ENCODE assay signal across 14 cellular contexts in the genomic region with DNA sequence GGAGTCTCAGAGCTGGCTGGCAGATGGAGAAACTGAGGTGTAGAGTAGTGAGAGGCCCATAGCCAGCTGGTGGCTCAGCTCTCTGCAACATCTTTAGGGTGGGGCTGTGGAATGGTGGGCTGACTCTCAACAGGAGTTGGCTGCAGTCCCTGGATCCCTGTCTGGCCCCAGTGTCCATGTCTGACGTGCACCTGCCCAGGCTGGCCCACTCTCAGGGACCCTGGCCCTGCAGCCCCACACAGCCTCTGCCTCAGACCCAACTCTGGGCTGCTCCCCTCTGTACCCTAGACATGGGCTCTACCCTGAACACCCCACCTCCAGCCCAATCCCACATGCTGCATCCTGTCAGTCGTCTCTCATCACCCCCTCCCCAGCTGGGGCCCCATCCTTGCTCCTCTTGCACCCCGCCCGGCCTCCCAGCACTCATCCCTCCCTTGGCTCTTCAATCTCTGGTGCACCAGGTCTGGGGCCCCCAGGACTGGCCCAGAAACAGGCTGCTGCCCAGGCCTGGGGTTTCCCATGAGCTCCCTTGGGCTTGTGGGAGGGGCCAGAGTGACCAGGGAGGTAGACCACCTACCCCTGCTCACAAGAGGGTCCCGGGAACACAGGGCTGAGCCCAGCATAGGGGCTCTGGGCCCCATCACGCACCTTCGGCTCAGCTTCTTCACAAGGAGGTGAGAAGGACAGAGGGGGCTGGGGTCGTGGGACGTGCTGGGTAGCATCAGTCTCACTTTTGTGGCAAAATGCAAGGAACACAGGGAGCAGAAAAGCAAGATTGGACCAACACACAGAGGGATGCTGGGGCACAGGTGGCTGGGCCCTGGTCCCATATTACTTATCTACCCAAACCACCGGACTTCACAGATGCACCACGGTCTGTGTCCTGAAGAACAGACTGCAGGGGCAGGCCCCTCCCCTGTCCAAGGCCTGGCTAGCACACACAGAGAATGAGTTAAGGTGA. TPM values are rescaled to one million over a fixed set of nuclear protein-coding genes. Genes with fewer than 3 reads are reported as not detected.
DNase-seq lines count a peak whose midpoint lies in the region; ATAC-seq, FAIRE-seq and TF ChIP-seq lines count a peak whose summit lies in the region.
"Had no signal": no experiment of that assay in that cellular context is flagged by ENCODE, and none has a peak within 500 bp of the region (broad histone marks: within the 10 kb centered on the region; RNA-seq: fewer than 3 reads in every experiment).

No MANE protein-coding gene starts in this region.

- BruUV-seq in endothelial cell of umbilical vein (replicated peaks; lab: Mats Ljungman, UMichigan) = no TSS peak

- DNase-seq in activated naive CD4-positive, alpha-beta T cell treated with anti-CD3 and anti-CD28 coated beads, Interleukin-2, amount 50 U/mL, for 16 hours = no peak
- DNase-seq in endothelial cell of umbilical vein (ENCODE audit: low read depth, low spot score) (no peak), tibial artery (peak in 1 of 2 donors; percentile 62), kidney tubule cell (ENCODE audit: low spot score) (no peak), NOMO-1 (lab: John Stamatoyannopoulos, UW; ENCODE audit: unreplicated experiment in 2 of 2) (no peak)
- no peak for DNase-seq in naive thymus-derived CD8-positive, alpha-beta T cell
- DNase-seq: activated CD4-positive, alpha-beta T cell treated with anti-CD3 and anti-CD28 coated beads, Interleukin-2, amount 10 ng/mL, durations not matched to agents 24 days and 14 days; activated effector memory CD4-positive, alpha-beta T cell treated with Interleukin-2 at 50 U/mL for 16 hours; DMS153; NCI-H2107; stimulated activated CD8-positive, alpha-beta memory T cell treated with anti-CD3 and anti-CD28 coated beads, Interleukin-4, amount 100 ng/mL, for 48 hours had no signal

- H3K9ac ChIP-seq in endothelial cell of umbilical vein (replicated peaks; ENCODE audit: extremely low read depth, insufficient read depth, low read length) = no peak overlapping the region

- no peak overlapping the region for H3K27ac Mint-ChIP-seq in activated naive CD4-positive, alpha-beta T cell treated with anti-CD3 and anti-CD28 coated beads, Interleukin-2, amount 50 U/mL, for 24 hours
- peak overlapping the region in 2 of 10 donors; percentile 5 to 25 for H3K27ac Mint-ChIP-seq in naive thymus-derived CD8-positive, alpha-beta T cell
- H3K27ac Mint-ChIP-seq: activated CD4-positive, alpha-beta T cell treated with anti-CD3 and anti-CD28 coated beads, Interleukin-2, amount 10 ng/mL, durations not matched to agents 24 days and 14 days had no signal

- CTCF ChIA-PET in endothelial cell of umbilical vein (lab: Charles Lee) = interaction anchor here (1.2 to 4.4 kb wide), 5 partner anchors 10 to 29 kb away, joined by 3 to 78 read pairs (median 6); no protein-coding TSS in a partner anchor

- no peaks in the 10 kb centered on the region for H3K27me3 Mint-ChIP-seq in activated naive CD4-positive, alpha-beta T cell treated with anti-CD3 and anti-CD28 coated beads, Interleukin-2, amount 50 U/mL, for 24 hours
- H3K27me3 Mint-ChIP-seq in naive thymus-derived CD8-positive, alpha-beta T cell = no peaks in the 10 kb centered on the region

- TF ChIP-seq CTCF in endothelial cell of umbilical vein (IDR thresholded peaks at IDR 0.05; ENCODE audit: extremely low read depth in 1 of 2, insufficient read depth in 1 of 2, low read depth in 1 of 2, low read length in 2 of 2) (no peak), tibial artery (IDR thresholded peaks at IDR 0.05) (no peak)

- dilution Hi-C loops in endothelial cell of umbilical vein (cut with MboI; ENCODE audit: extremely low pct_ligation_motif_present, low sequenced_read_pairs) = no loop called here

- no peak for ATAC-seq in naive thymus-derived CD8-positive, alpha-beta T cell
- no peak for ATAC-seq in HG03342 (IDR thresholded peaks at IDR 0.05; ENCODE audit: unreplicated experiment)

- H3K4me3 ChIP-seq in endothelial cell of umbilical vein (replicated peaks in 1 of 3; ENCODE audit: insufficient read depth in 1 of 3, low read depth in 1 of 3, low read length in 3 of 3) (no peak overlapping the region), tibial artery (peak overlapping the region; percentile 80 to 95)
- H3K4me3 ChIP-seq: cardiac muscle cell had no signal

- TF ChIP-seq POLR2A in endothelial cell of umbilical vein (IDR thresholded peaks at IDR 0.05; ENCODE audit: low read depth, low read length) = no peak

- POLR2A ChIA-PET in endothelial cell of umbilical vein (lab: Charles Lee) = interaction anchor here (0.6 to 1.8 kb wide), 3 partner anchors 11 to 14 kb away, joined by 3 to 7 read pairs (median 5); no protein-coding TSS in a partner anchor
- POLR2A ChIA-PET in naive thymus-derived CD8-positive, alpha-beta T cell (lab: Charles Lee) = no interaction called here

- H3K4me1 ChIP-seq in endothelial cell of umbilical vein (ENCODE audit: control insufficient read depth, extremely low read depth, insufficient read depth, low read length) (peaks cover 26% of the 10 kb centered on the region), tibial artery (peaks cover 8 to 76% (median 69%) of the 10 kb centered on the region in 4 donors)

- peak overlapping the region; percentile 15 for H3K4me3 Mint-ChIP-seq in activated naive CD4-positive, alpha-beta T cell treated with anti-CD3 and anti-CD28 coated beads, Interleukin-2, amount 50 U/mL, for 24 hours
- H3K4me3 Mint-ChIP-seq in naive thymus-derived CD8-positive, alpha-beta T cell = peak overlapping the region; percentile 4 to 60 (median 19)
- H3K4me3 Mint-ChIP-seq: activated CD4-positive, alpha-beta T cell treated with anti-CD3 and anti-CD28 coated beads, Interleukin-2, amount 10 ng/mL, durations not matched to agents 24 days and 14 days had no signal

- H3K36me3 Mint-ChIP-seq in activated naive CD4-positive, alpha-beta T cell treated with anti-CD3 and anti-CD28 coated beads, Interleukin-2, amount 50 U/mL, for 24 hours = no peaks in the 10 kb centered on the region
- H3K36me3 Mint-ChIP-seq in naive thymus-derived CD8-positive, alpha-beta T cell = no peaks in the 10 kb centered on the region

- H3K9me3 Mint-ChIP-seq in activated naive CD4-positive, alpha-beta T cell treated with anti-CD3 and anti-CD28 coated beads, Interleukin-2, amount 50 U/mL, for 24 hours = no peaks in the 10 kb centered on the region
- H3K9me3 Mint-ChIP-seq in naive thymus-derived CD8-positive, alpha-beta T cell = no peaks in the 10 kb centered on the region
- H3K9me3 Mint-ChIP-seq: activated CD4-positive, alpha-beta T cell treated with anti-CD3 and anti-CD28 coated beads, Interleukin-2, amount 10 ng/mL, durations not matched to agents 24 days and 14 days had no signal

- FAIRE-seq in endothelial cell of umbilical vein (lab: Jason Lieb, UNC) = no peak

- no peak overlapping the region for H2AFZ ChIP-seq in endothelial cell of umbilical vein (ENCODE audit: low read depth, low read length)

- H3K4me2 ChIP-seq in endothelial cell of umbilical vein (ENCODE audit: insufficient read depth, low read length) = no peak overlapping the region

- H3K27ac ChIP-seq in endothelial cell of umbilical vein (ENCODE audit: insufficient read depth, low read depth, low read length) = peak overlapping the region; percentile 62
- H3K27ac ChIP-seq in tibial artery = peak overlapping the region; percentile 97 to 98
- H3K27ac ChIP-seq: cardiac muscle cell had no signal

- intact Hi-C loops in endothelial cell of umbilical vein (cut with micrococcal nuclease) = no loop called here
- intact Hi-C loops in tibial artery (cut with DNase I; ENCODE audit: low total_unique reads) = no loop called here

- H3K9me3 ChIP-seq in endothelial cell of umbilical vein (replicated peaks; ENCODE audit: control insufficient read depth, insufficient read depth, low read length) (no peaks in the 10 kb centered on the region), tibial artery (no peaks in the 10 kb centered on the region)

- H3K79me2 ChIP-seq in endothelial cell of umbilical vein (ENCODE audit: control insufficient read depth, insufficient read depth, low read length) = peaks cover 13% of the 10 kb centered on the region

- H3K4me1 Mint-ChIP-seq in activated naive CD4-positive, alpha-beta T cell treated with anti-CD3 and anti-CD28 coated beads, Interleukin-2, amount 50 U/mL, for 24 hours = no peaks in the 10 kb centered on the region
- peaks cover 3 to 12% (median 9%) of the 10 kb centered on the region in 4 donors for H3K4me1 Mint-ChIP-seq in naive thymus-derived CD8-positive, alpha-beta T cell
- H3K4me1 Mint-ChIP-seq: activated CD4-positive, alpha-beta T cell treated with anti-CD3 and anti-CD28 coated beads, Interleukin-2, amount 10 ng/mL, durations not matched to agents 24 days and 14 days had no signal

- H3K36me3 ChIP-seq in endothelial cell of umbilical vein (ENCODE audit: control insufficient read depth in 2 of 2, extremely low read depth in 1 of 2, insufficient read depth in 2 of 2, low read length in 2 of 2) (peaks cover 4 to 21% of the 10 kb centered on the region in 2 experiments), tibial artery (peaks cover 6 to 19% (median 18%) of the 10 kb centered on the region in 3 donors)
- H3K36me3 ChIP-seq: cardiac muscle cell had no signal

- no peaks in the 10 kb centered on the region for H4K20me1 ChIP-seq in endothelial cell of umbilical vein (replicated peaks; ENCODE audit: control insufficient read depth, extremely low read depth, insufficient read depth, low read length)

- H3K9me1 ChIP-seq in endothelial cell of umbilical vein (replicated peaks; ENCODE audit: control insufficient read depth, extremely low read depth, insufficient read depth, low read length) = no peaks in the 10 kb centered on the region

- no peaks in the 10 kb centered on the region for H3K27me3 ChIP-seq in endothelial cell of umbilical vein (ENCODE audit: control insufficient read depth in 2 of 2, insufficient read depth in 2 of 2, low read length in 2 of 2)
- H3K27me3 ChIP-seq in tibial artery = no peaks in the 10 kb centered on the region
- H3K27me3 ChIP-seq: cardiac muscle cell had no signal

RNA-seq across cellular contexts. Expression of a gene that starts 31.5 kb away (rescaled TPM):
- 105 and 109 TPM in 2 replicates for total RNA-seq in endothelial cell of umbilical vein
- 81.3 and 83.6 TPM in 2 replicates for polyA plus RNA-seq in endothelial cell of umbilical vein
- 30.5 and 49.1 TPM in 2 replicates for polyA plus RNA-seq in endothelial cell of umbilical vein (2011; cell fraction: cytosol; rRNA removed)
- 288 and 295 TPM in 2 replicates for polyA plus RNA-seq in endothelial cell of umbilical vein (2011; cell fraction: nucleus; rRNA removed)
- 22.8 and 27.5 TPM in 2 replicates for polyA plus RNA-seq in endothelial cell of umbilical vein (2012)
- polyA minus RNA-seq in endothelial cell of umbilical vein = 43.0 and 52.9 TPM in 2 replicates
- 1.7 TPM for polyA minus RNA-seq in endothelial cell of umbilical vein (2011; cell fraction: cytosol; rRNA and poly(A)+ RNA removed)
- 58.2 and 105 TPM in 2 replicates for polyA minus RNA-seq in endothelial cell of umbilical vein (2011; cell fraction: nucleus; rRNA and poly(A)+ RNA removed)
- 1 to 10 TPM; 4.6 to 5.1 TPM for total RNA-seq in naive thymus-derived CD8-positive, alpha-beta T cell
- polyA plus RNA-seq in naive thymus-derived CD8-positive, alpha-beta T cell = 1 to 10 TPM in 2 of 3 donors, under 1 TPM in 1; 0.53 to 1.5 (median 1.1) TPM

RNA-seq across cellular contexts. Expression of a gene that starts 35.8 kb away (rescaled TPM):
- total RNA-seq in endothelial cell of umbilical vein = 33.2 and 40.0 TPM in 2 replicates
- 49.3 and 59.5 TPM in 2 replicates for polyA plus RNA-seq in endothelial cell of umbilical vein
- 34.3 and 36.5 TPM in 2 replicates for polyA plus RNA-seq in endothelial cell of umbilical vein (2011; cell fraction: cytosol; rRNA removed)
- polyA plus RNA-seq in endothelial cell of umbilical vein (2011; cell fraction: nucleus; rRNA removed) = 48.4 and 53.3 TPM in 2 replicates
- 20.4 and 20.9 TPM in 2 replicates for polyA plus RNA-seq in endothelial cell of umbilical vein (2012)
- polyA minus RNA-seq in endothelial cell of umbilical vein = 82.2 and 90.8 TPM in 2 replicates
- 10.1 TPM for polyA minus RNA-seq in endothelial cell of umbilical vein (2011; cell fraction: cytosol; rRNA and poly(A)+ RNA removed)
- 22.9 and 23.8 TPM in 2 replicates for polyA minus RNA-seq in endothelial cell of umbilical vein (2011; cell fraction: nucleus; rRNA and poly(A)+ RNA removed)
- 10 to 100 TPM; 37.5 to 38.0 TPM for total RNA-seq in naive thymus-derived CD8-positive, alpha-beta T cell
- polyA plus RNA-seq in naive thymus-derived CD8-positive, alpha-beta T cell = 10 to 100 TPM; 22.6 to 36.2 (median 26.4) TPM

RNA-seq across cellular contexts. Expression of a gene that starts 43.5 kb away (rescaled TPM):
- 211 and 245 TPM in 2 replicates for total RNA-seq in endothelial cell of umbilical vein
- 440 and 511 TPM in 2 replicates for polyA plus RNA-seq in endothelial cell of umbilical vein
- 259 and 341 TPM in 2 replicates for polyA plus RNA-seq in endothelial cell of umbilical vein (2011; cell fraction: cytosol; rRNA removed)
- 576 and 663 TPM in 2 replicates for polyA plus RNA-seq in endothelial cell of umbilical vein (2011; cell fraction: nucleus; rRNA removed)
- polyA plus RNA-seq in endothelial cell of umbilical vein (2012) = 102 and 113 TPM in 2 replicates
- polyA minus RNA-seq in endothelial cell of umbilical vein = 102 and 126 TPM in 2 replicates
- 25.2 TPM for polyA minus RNA-seq in endothelial cell of umbilical vein (2011; cell fraction: cytosol; rRNA and poly(A)+ RNA removed)
- polyA minus RNA-seq in endothelial cell of umbilical vein (2011; cell fraction: nucleus; rRNA and poly(A)+ RNA removed) = 91.1 and 144 TPM in 2 replicates
- 10 to 100 TPM; 33.4 to 33.8 TPM for total RNA-seq in naive thymus-derived CD8-positive, alpha-beta T cell
- 10 to 100 TPM in 2 of 3 donors, 1 to 10 TPM in 1; 6.5 to 14.9 (median 10.6) TPM for polyA plus RNA-seq in naive thymus-derived CD8-positive, alpha-beta T cell

RNA-seq across cellular contexts. Expression of a gene that starts 43.6 kb away (rescaled TPM):
- total RNA-seq in endothelial cell of umbilical vein = 221 and 246 TPM in 2 replicates
- polyA plus RNA-seq in endothelial cell of umbilical vein = 537 and 579 TPM in 2 replicates
- polyA plus RNA-seq in endothelial cell of umbilical vein (2011; cell fraction: cytosol; rRNA removed) = 320 and 379 TPM in 2 replicates
- polyA plus RNA-seq in endothelial cell of umbilical vein (2011; cell fraction: nucleus; rRNA removed) = 183 and 186 TPM in 2 replicates
- polyA plus RNA-seq in endothelial cell of umbilical vein (2012) = 145 and 199 TPM in 2 replicates
- polyA minus RNA-seq in endothelial cell of umbilical vein = 206 and 246 TPM in 2 replicates
- 31.5 TPM for polyA minus RNA-seq in endothelial cell of umbilical vein (2011; cell fraction: cytosol; rRNA and poly(A)+ RNA removed)
- 38.0 and 46.4 TPM in 2 replicates for polyA minus RNA-seq in endothelial cell of umbilical vein (2011; cell fraction: nucleus; rRNA and poly(A)+ RNA removed)
- total RNA-seq in naive thymus-derived CD8-positive, alpha-beta T cell = 10 to 100 TPM; 40.7 to 43.0 TPM
- 10 to 100 TPM; 92.1 to 97.2 (median 92.6) TPM for polyA plus RNA-seq in naive thymus-derived CD8-positive, alpha-beta T cell

Comparison
In these comparisons a context has a peak if more than half of its experiments do, and no peak if none do; other contexts are left out.
1. H3K4me3 ChIP-seq: peak in tibial artery (2 of 2); none in endothelial cell of umbilical vein (0 of 3).
2. RNA of a gene that starts 31.5 kb away (total RNA-seq): 105 to 109 TPM in endothelial cell of umbilical vein; 4.6 to 5.1 TPM in naive thymus-derived CD8-positive, alpha-beta T cell; every median in the first group is over 10 times any median in the second.